ENCODE assay signal across 8 cellular contexts in genomic region chr17:17751996-17752821, GRCh38.
DNase-seq lines count a peak whose midpoint lies in the region; ATAC-seq lines count a peak whose summit lies in the region.

No MANE protein-coding gene starts in this region.

- H3K9me3 ChIP-seq in esophagus (ENCODE audit: control insufficient read depth in 2 of 2, insufficient read depth in 1 of 2, low read depth in 1 of 2, low read length in 1 of 2): no peaks in the 10 kb centered on the region
- H3K9me3 ChIP-seq in muscle layer of colon (ENCODE audit: low read length): no peaks in the 10 kb centered on the region

- H3K36me3 Mint-ChIP-seq in activated T-cell treated with anti-CD3 and anti-CD28 coated beads, Interleukin-2, amount 50 U/mL, for 4 hours (ENCODE audit: insufficient read depth): no peaks in the 10 kb centered on the region

- peak; percentile 64 for ATAC-seq in GM19468 (IDR thresholded peaks at IDR 0.05; ENCODE audit: extremely low read depth, unreplicated experiment)
- ATAC-seq in activated T-cell treated with anti-CD3 and anti-CD28 coated beads, Interleukin-2, amount 50 U/mL, for 4 hours: peak; percentile 94 to 96

- peak overlapping the region; percentile 88 to 94 for H3K27ac ChIP-seq in esophagus (ENCODE audit: low read depth in 2 of 2, low read length in 1 of 2)
- H3K27ac ChIP-seq in muscle layer of colon (ENCODE audit: low read depth, low read length): peak overlapping the region; percentile 85

- peaks cover 0 to 2% of the 10 kb centered on the region in 2 donors for H3K36me3 ChIP-seq in esophagus (ENCODE audit: control insufficient read depth in 2 of 2, insufficient read depth in 2 of 2, low read length in 1 of 2)
- H3K36me3 ChIP-seq in muscle layer of colon (ENCODE audit: insufficient read depth, low read length): no peaks in the 10 kb centered on the region

- H3K9ac ChIP-seq in muscle layer of colon (ENCODE audit: low read length): no peak overlapping the region

- peaks cover 63% of the 10 kb centered on the region for H3K4me1 Mint-ChIP-seq in activated T-cell treated with anti-CD3 and anti-CD28 coated beads, Interleukin-2, amount 50 U/mL, for 4 hours (ENCODE audit: low read depth)

- 2% methylated on average over 50 to 59 of the region's 59 CpGs for WGBS in esophagus, 2 donors

- peak; percentile 94 for DNase-seq in CMK (ENCODE audit: low read depth)
- peak; percentile 77 for DNase-seq in HS-27A (ENCODE audit: low read depth)
- DNase-seq in OCI-M2 (lab: John Stamatoyannopoulos, UW; ENCODE audit: unreplicated experiment): peak; percentile 33
- peak; percentile 96 for DNase-seq in activated T-cell treated with anti-CD3 and anti-CD28 coated beads, Interleukin-2, amount 50 U/mL, for 4 hours
- peak; percentile 98 for DNase-seq in stimulated activated CD8-positive, alpha-beta memory T cell treated with anti-CD3 and anti-CD28 coated beads, Interleukin-4, amount 100 ng/mL, for 48 hours

- H3K4me3 Mint-ChIP-seq in activated T-cell treated with anti-CD3 and anti-CD28 coated beads, Interleukin-2, amount 50 U/mL, for 4 hours: peak overlapping the region; percentile 88

- H3K9me3 Mint-ChIP-seq in activated T-cell treated with anti-CD3 and anti-CD28 coated beads, Interleukin-2, amount 50 U/mL, for 4 hours: no peaks in the 10 kb centered on the region

- peak overlapping the region; percentile 48 to 59 for H3K4me3 ChIP-seq in esophagus (ENCODE audit: low read depth in 1 of 2, low read length in 2 of 2)
- H3K4me3 ChIP-seq in muscle layer of colon (ENCODE audit: low read depth in 1 of 2, low read length in 2 of 2): peak overlapping the region; percentile 40 to 56

- H3K4me1 ChIP-seq in esophagus (ENCODE audit: control insufficient read depth in 2 of 2, insufficient read depth in 2 of 2, low read length in 1 of 2) (peaks cover 0 to 28% of the 10 kb centered on the region in 2 donors), muscle layer of colon (ENCODE audit: insufficient read depth, low read length) (peaks cover 42% of the 10 kb centered on the region)

- H3K27me3 Mint-ChIP-seq in activated T-cell treated with anti-CD3 and anti-CD28 coated beads, Interleukin-2, amount 50 U/mL, for 4 hours (ENCODE audit: low read depth): no peaks in the 10 kb centered on the region

- H3K27me3 ChIP-seq in esophagus (ENCODE audit: control insufficient read depth in 1 of 2, insufficient read depth in 2 of 2, low read length in 2 of 2) (no peaks in the 10 kb centered on the region), muscle layer of colon (ENCODE audit: control insufficient read depth in 1 of 2, insufficient read depth in 2 of 2, low read length in 2 of 2) (no peaks in the 10 kb centered on the region)

Comparison
In these comparisons a context has a peak if more than half of its experiments do, and no peak if none do; other contexts are left out.
1. Peak in every context shown above with its lines: DNase-seq, ATAC-seq, H3K4me3 ChIP-seq and H3K27ac ChIP-seq.
2. DNase-seq: peak in every context shown above with its lines; median percentile 98 in stimulated activated CD8-positive, alpha-beta memory T cell treated with anti-CD3 and anti-CD28 coated beads, Interleukin-4, amount 100 ng/mL, for 48 hours; 96 in activated T-cell treated with anti-CD3 and anti-CD28 coated beads, Interleukin-2, amount 50 U/mL, for 4 hours; 94 in CMK; 77 in HS-27A; 33 in OCI-M2.